In the genomic region with DNA sequence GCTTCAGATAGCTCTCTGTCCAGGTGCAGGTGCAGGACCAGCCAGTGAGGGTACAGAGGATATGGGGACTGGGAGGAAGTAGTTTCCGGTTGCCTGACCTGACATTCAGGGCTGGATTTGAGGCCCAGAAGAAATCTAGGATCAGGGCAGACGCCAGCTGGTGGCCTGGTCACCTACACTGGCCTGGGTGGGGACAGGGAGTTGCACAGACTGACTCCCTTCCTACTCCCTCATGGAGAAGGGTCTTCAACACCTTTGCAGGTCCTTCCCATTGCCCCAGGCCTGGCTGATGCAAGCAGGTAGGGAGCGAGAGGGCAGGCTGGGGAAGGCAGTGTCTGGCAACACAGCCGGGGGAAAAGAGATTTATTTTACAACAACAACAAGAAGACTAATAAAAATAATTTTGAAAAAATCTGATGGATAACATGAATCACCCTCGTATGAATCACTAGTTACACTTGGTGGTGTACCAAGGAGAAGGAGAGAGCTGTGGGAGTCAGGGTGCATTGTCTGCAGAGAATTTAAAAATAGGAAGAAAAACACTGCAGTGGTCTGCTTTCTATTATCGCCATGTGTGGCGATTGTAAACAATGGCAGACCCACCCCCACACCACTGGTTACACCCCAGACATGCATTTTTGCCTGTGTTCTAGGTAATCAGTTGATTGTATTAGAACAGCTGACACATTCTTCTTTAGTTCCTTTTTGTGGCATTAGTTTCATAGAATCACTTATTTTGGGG, we compare ENCODE assay signal across 1 cellular context.
A peak's percentile ranks its signal among the peaks of the same experiment; 100 is the strongest.
TF ChIP-seq lines count a peak whose summit lies in the region.

No MANE protein-coding gene starts in this region.

TF ChIP-seq in HepG2, 621 proteins besides CTCF, POLR2A, EP300 and RAD21 (continued from another document):
- TF ChIP-seq GABPA (IDR thresholded peaks at IDR 0.05; ENCODE audit: low read depth, low read length) (no peak), GABPA (CRISPR knock-in tag; IDR thresholded peaks at IDR 0.05; ENCODE audit: low read depth) (peak; percentile 15; the same call in 1 of the 2 replicates), ZNF720 (CRISPR knock-in tag; IDR thresholded peaks at IDR 0.05) (no peak), NR1H2 (CRISPR knock-in tag; IDR thresholded peaks at IDR 0.05; ENCODE audit: borderline replicate concordance, low read depth) (no peak), GABPB1 (CRISPR knock-in tag; IDR thresholded peaks at IDR 0.05) (0 out of 2 replicates have a peak, but pooled peaks have one; percentile 27), ZNF644 (CRISPR knock-in tag; IDR thresholded peaks at IDR 0.05; ENCODE audit: low read depth) (no peak)
- TF ChIP-seq, protein P1, sequence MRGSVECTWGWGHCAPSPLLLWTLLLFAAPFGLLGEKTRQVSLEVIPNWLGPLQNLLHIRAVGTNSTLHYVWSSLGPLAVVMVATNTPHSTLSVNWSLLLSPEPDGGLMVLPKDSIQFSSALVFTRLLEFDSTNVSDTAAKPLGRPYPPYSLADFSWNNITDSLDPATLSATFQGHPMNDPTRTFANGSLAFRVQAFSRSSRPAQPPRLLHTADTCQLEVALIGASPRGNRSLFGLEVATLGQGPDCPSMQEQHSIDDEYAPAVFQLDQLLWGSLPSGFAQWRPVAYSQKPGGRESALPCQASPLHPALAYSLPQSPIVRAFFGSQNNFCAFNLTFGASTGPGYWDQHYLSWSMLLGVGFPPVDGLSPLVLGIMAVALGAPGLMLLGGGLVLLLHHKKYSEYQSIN (CRISPR knock-in tag; IDR thresholded peaks at IDR 0.05; ENCODE audit: borderline replicate concordance) = no peak
- TF ChIP-seq, protein P2, sequence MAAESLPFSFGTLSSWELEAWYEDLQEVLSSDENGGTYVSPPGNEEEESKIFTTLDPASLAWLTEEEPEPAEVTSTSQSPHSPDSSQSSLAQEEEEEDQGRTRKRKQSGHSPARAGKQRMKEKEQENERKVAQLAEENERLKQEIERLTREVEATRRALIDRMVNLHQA (CRISPR knock-in tag; IDR thresholded peaks at IDR 0.05) = no peak
- TF ChIP-seq, protein P3, sequence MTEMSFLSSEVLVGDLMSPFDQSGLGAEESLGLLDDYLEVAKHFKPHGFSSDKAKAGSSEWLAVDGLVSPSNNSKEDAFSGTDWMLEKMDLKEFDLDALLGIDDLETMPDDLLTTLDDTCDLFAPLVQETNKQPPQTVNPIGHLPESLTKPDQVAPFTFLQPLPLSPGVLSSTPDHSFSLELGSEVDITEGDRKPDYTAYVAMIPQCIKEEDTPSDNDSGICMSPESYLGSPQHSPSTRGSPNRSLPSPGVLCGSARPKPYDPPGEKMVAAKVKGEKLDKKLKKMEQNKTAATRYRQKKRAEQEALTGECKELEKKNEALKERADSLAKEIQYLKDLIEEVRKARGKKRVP (CRISPR knock-in tag; IDR thresholded peaks at IDR 0.05) = peak in 1 of 2 experiments; percentile 68; a peak in 1 of 4 replicates
- TF ChIP-seq, protein P4, sequence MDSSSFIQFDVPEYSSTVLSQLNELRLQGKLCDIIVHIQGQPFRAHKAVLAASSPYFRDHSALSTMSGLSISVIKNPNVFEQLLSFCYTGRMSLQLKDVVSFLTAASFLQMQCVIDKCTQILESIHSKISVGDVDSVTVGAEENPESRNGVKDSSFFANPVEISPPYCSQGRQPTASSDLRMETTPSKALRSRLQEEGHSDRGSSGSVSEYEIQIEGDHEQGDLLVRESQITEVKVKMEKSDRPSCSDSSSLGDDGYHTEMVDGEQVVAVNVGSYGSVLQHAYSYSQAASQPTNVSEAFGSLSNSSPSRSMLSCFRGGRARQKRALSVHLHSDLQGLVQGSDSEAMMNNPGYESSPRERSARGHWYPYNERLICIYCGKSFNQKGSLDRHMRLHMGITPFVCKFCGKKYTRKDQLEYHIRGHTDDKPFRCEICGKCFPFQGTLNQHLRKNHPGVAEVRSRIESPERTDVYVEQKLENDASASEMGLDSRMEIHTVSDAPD (CRISPR knock-in tag; IDR thresholded peaks at IDR 0.05) = no peak
- TF ChIP-seq, protein P5, sequence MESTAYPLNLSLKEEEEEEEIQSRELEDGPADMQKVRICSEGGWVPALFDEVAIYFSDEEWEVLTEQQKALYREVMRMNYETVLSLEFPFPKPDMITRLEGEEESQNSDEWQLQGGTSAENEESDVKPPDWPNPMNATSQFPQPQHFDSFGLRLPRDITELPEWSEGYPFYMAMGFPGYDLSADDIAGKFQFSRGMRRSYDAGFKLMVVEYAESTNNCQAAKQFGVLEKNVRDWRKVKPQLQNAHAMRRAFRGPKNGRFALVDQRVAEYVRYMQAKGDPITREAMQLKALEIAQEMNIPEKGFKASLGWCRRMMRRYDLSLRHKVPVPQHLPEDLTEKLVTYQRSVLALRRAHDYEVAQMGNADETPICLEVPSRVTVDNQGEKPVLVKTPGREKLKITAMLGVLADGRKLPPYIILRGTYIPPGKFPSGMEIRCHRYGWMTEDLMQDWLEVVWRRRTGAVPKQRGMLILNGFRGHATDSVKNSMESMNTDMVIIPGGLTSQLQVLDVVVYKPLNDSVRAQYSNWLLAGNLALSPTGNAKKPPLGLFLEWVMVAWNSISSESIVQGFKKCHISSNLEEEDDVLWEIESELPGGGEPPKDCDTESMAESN (CRISPR knock-in tag; conservative IDR thresholded peaks at IDR 0.05) = no peak
TF ChIP-seq in HepG2: peak in this region for 5.
